In the genomic region with DNA sequence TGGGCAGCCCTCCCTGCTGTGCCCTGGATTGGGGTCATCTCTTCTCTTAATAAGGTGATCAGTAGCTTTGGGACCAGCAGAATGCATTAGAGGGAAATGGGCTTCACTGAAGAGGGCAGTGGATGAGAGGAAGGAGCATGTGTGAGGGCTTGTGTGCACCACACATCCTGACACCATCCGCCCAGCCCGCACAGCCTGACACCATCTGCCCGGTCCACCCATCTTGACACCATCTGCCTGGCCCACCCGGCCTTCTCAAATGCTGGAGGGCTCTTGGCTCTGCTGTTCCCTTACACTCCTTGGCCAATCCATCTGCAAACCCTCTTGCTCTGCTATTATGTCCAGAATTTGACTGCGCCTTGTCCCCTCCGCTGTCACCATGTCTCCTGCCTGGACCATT, we compare ENCODE assay signal across 13 cellular contexts.
"Had no signal": no experiment of that assay in that cellular context is flagged by ENCODE, and none has a peak within 500 bp of the region (broad histone marks: within the 10 kb centered on the region; RNA-seq: fewer than 3 reads in every experiment).

No MANE protein-coding gene starts in this region.

- H3K4me3 ChIP-seq: dorsolateral prefrontal cortex, esophagus muscularis mucosa had no signal

- H3K9me3 Mint-ChIP-seq: stimulated activated naive CD8-positive, alpha-beta T cell treated with anti-CD3 and anti-CD28 coated beads, Interleukin-15, Interleukin-2, amounts not matched to agents 100 ng/mL and 50 ng/mL, for 24 hours had no signal

- H3K9me3 ChIP-seq: esophagus muscularis mucosa had no signal

- H3K4me3 Mint-ChIP-seq: activated naive CD8-positive, alpha-beta T cell treated with anti-CD3 and anti-CD28 coated beads for 36 hours; stimulated activated naive CD8-positive, alpha-beta T cell treated with anti-CD3 and anti-CD28 coated beads, Interleukin-15, Interleukin-2, amounts not matched to agents 100 ng/mL and 50 ng/mL, for 24 hours had no signal

- ATAC-seq: naive thymus-derived CD4-positive, alpha-beta T cell had no signal

- H3K27ac Mint-ChIP-seq: activated naive CD8-positive, alpha-beta T cell treated with anti-CD3 and anti-CD28 coated beads for 36 hours; naive thymus-derived CD4-positive, alpha-beta T cell; stimulated activated naive CD8-positive, alpha-beta T cell treated with anti-CD3 and anti-CD28 coated beads, Interleukin-15, Interleukin-2, amounts not matched to agents 100 ng/mL and 50 ng/mL, for 24 hours had no signal

- H3K27me3 Mint-ChIP-seq: activated naive CD8-positive, alpha-beta T cell treated with anti-CD3 and anti-CD28 coated beads for 36 hours; naive thymus-derived CD4-positive, alpha-beta T cell; stimulated activated naive CD8-positive, alpha-beta T cell treated with anti-CD3 and anti-CD28 coated beads, Interleukin-15, Interleukin-2, amounts not matched to agents 100 ng/mL and 50 ng/mL, for 24 hours had no signal

- DNase-seq: activated CD4-positive, alpha-beta T cell treated with anti-CD3 and anti-CD28 coated beads, Interleukin-2, amount 50 U/mL, for 4 hours; activated CD4-positive, CD25-positive, alpha-beta regulatory T cell treated with anti-CD3 and anti-CD28 coated beads, Interleukin-2, amount 50 U/mL, for 72 hours; activated gamma-delta T cell; activated naive CD8-positive, alpha-beta T cell treated with anti-CD3 and anti-CD28 coated beads for 36 hours; activated T-cell treated with anti-CD3 and anti-CD28 coated beads, Interleukin-2, amount 50 U/mL, for 1 hour; anterior cingulate cortex; mammary epithelial cell; naive thymus-derived CD4-positive, alpha-beta T cell; stimulated activated CD4-positive, alpha-beta T cell treated with anti-CD3 and anti-CD28 coated beads, Interleukin-2, amount 100 ng/mL, for 48 hours; T-helper 2 cell had no signal

- H3K27me3 ChIP-seq: dorsolateral prefrontal cortex, esophagus muscularis mucosa had no signal
